Comparison of ENCODE assay signal across 10 cellular contexts in genomic region chr20:25508083-25508770, GRCh38.
DNase-seq lines count a peak whose midpoint lies in the region; ATAC-seq and TF ChIP-seq lines count a peak whose summit lies in the region.
"Had no signal": no experiment of that assay in that cellular context is flagged by ENCODE, and none has a peak within 500 bp of the region (broad histone marks: within the 10 kb centered on the region; RNA-seq: fewer than 3 reads in every experiment).

No MANE protein-coding gene starts in this region.

- no peaks in the 10 kb centered on the region for H3K9me3 ChIP-seq in endodermal cell (ENCODE audit: control insufficient read depth, low read length)
- no peaks in the 10 kb centered on the region for H3K9me3 ChIP-seq in osteoblast (ENCODE audit: low read depth, low read length)

- H3K27ac Mint-ChIP-seq in endodermal cell (no peak overlapping the region), mesothelial cell of epicardium (no peak overlapping the region)
- no peak overlapping the region for H3K27ac Mint-ChIP-seq in activated T-helper 2 cell treated with anti-CD3 and anti-CD28 coated beads, Interferon-gamma antibody, Interleukin-2, Interleukin-4, amounts not matched to agents 10 μg/mL and 5 μg/mL and 100 μg/mL, durations not matched to agents 14 hours and 24 hours and 36 hours
- no peak overlapping the region for H3K27ac Mint-ChIP-seq in activated T-helper 1 cell treated with anti-CD3 and anti-CD28 coated beads, Interleukin-12 subunit alpha, Interleukin-12 subunit beta, Interleukin-2, Interleukin-4 antibody, amounts not matched to agents 30 ng/mL and 10 ng/mL and 1 ng/mL, durations not matched to agents 14 hours and 24 hours and 36 hours
- H3K27ac Mint-ChIP-seq: activated naive CD8-positive, alpha-beta T cell treated with anti-CD3 and anti-CD28 coated beads for 36 hours; memory B cell had no signal

- H3K4me3 ChIP-seq in endodermal cell (ENCODE audit: low read length) = no peak overlapping the region
- no peak overlapping the region for H3K4me3 ChIP-seq in osteoblast (ENCODE audit: insufficient read depth, low read length)

- peak overlapping the region; percentile 16 for H2AFZ ChIP-seq in osteoblast (ENCODE audit: low read length)

- H3K79me2 ChIP-seq in osteoblast (ENCODE audit: insufficient read depth, low read length) = no peaks in the 10 kb centered on the region

- WGBS in endodermal cell (ENCODE audit: insufficient coverage in 1 of 2, insufficient read length in 1 of 2), 2 experiments = 96% methylated on average over 2 to 10 of the region's 10 CpGs

- intact Hi-C loops in activated T-helper 2 cell treated with anti-CD3 and anti-CD28 coated beads, Interferon-gamma antibody, Interleukin-2, Interleukin-4, amounts not matched to agents 10 μg/mL and 5 μg/mL and 100 μg/mL, durations not matched to agents 14 hours and 24 hours and 36 hours (cut with micrococcal nuclease) = no loop called here
- intact Hi-C loops in activated T-helper 1 cell treated with anti-CD3 and anti-CD28 coated beads, Interleukin-12 subunit alpha, Interleukin-12 subunit beta, Interleukin-2, Interleukin-4 antibody, amounts not matched to agents 30 ng/mL and 10 ng/mL and 1 ng/mL, durations not matched to agents 14 hours and 24 hours and 36 hours (cut with micrococcal nuclease) = no loop called here

- no peaks in the 10 kb centered on the region for H4K20me1 ChIP-seq in osteoblast (ENCODE audit: insufficient read depth, low read length)

- H3K27me3 ChIP-seq in endodermal cell (ENCODE audit: control insufficient read depth, insufficient read depth, low read length, poor library complexity, severe bottlenecking) (no peaks in the 10 kb centered on the region), osteoblast (ENCODE audit: insufficient read depth, low read length) (no peaks in the 10 kb centered on the region)

- H3K36me3 ChIP-seq in endodermal cell (ENCODE audit: control insufficient read depth, insufficient read depth, low read length) = peaks cover 99% of the 10 kb centered on the region
- peaks cover 24% of the 10 kb centered on the region for H3K36me3 ChIP-seq in osteoblast (ENCODE audit: insufficient read depth, low read length)

- TF ChIP-seq CTCF in endodermal cell (conservative IDR thresholded peaks at IDR 0.05) = peak; percentile 28
- TF ChIP-seq CTCF in osteoblast (IDR thresholded peaks at IDR 0.05; ENCODE audit: extremely low read depth, low read depth, low read length) = no peak
- TF ChIP-seq CTCF in mesothelial cell of epicardium (IDR thresholded peaks at IDR 0.05; ENCODE audit: unreplicated experiment) = no peak

- peaks cover 3% of the 10 kb centered on the region for H3K4me1 ChIP-seq in endodermal cell (ENCODE audit: control insufficient read depth, insufficient read depth, low read length)
- H3K4me1 ChIP-seq in osteoblast (ENCODE audit: insufficient read depth, low read length) = peaks cover 18% of the 10 kb centered on the region

- H3K9me3 Mint-ChIP-seq in endodermal cell (no peaks in the 10 kb centered on the region), mesothelial cell of epicardium (no peaks in the 10 kb centered on the region)
- H3K9me3 Mint-ChIP-seq in activated T-helper 2 cell treated with anti-CD3 and anti-CD28 coated beads, Interferon-gamma antibody, Interleukin-2, Interleukin-4, amounts not matched to agents 10 μg/mL and 5 μg/mL and 100 μg/mL, durations not matched to agents 14 hours and 24 hours and 36 hours = peaks cover 5% of the 10 kb centered on the region
- H3K9me3 Mint-ChIP-seq in activated T-helper 1 cell treated with anti-CD3 and anti-CD28 coated beads, Interleukin-12 subunit alpha, Interleukin-12 subunit beta, Interleukin-2, Interleukin-4 antibody, amounts not matched to agents 30 ng/mL and 10 ng/mL and 1 ng/mL, durations not matched to agents 14 hours and 24 hours and 36 hours = peaks cover 5% of the 10 kb centered on the region

- ATAC-seq in HG02973 (IDR thresholded peaks at IDR 0.05; ENCODE audit: unreplicated experiment) = no peak

- H3K36me3 Mint-ChIP-seq in endodermal cell (ENCODE audit: low read depth) = peaks cover 83% of the 10 kb centered on the region
- peaks cover 53% of the 10 kb centered on the region for H3K36me3 Mint-ChIP-seq in mesothelial cell of epicardium
- peaks cover 4% of the 10 kb centered on the region for H3K36me3 Mint-ChIP-seq in activated T-helper 2 cell treated with anti-CD3 and anti-CD28 coated beads, Interferon-gamma antibody, Interleukin-2, Interleukin-4, amounts not matched to agents 10 μg/mL and 5 μg/mL and 100 μg/mL, durations not matched to agents 14 hours and 24 hours and 36 hours (ENCODE audit: low read depth)
- no peaks in the 10 kb centered on the region for H3K36me3 Mint-ChIP-seq in activated T-helper 1 cell treated with anti-CD3 and anti-CD28 coated beads, Interleukin-12 subunit alpha, Interleukin-12 subunit beta, Interleukin-2, Interleukin-4 antibody, amounts not matched to agents 30 ng/mL and 10 ng/mL and 1 ng/mL, durations not matched to agents 14 hours and 24 hours and 36 hours (ENCODE audit: low read depth)

- peak; percentile 56 for DNase-seq in DMS53 (lab: John Stamatoyannopoulos, UW)
- peak; percentile 18 for DNase-seq in NCI-H2196 treated with DMSO at 0.1 percent for 48 hours (lab: John Stamatoyannopoulos, UW; ENCODE audit: unreplicated experiment)
- DNase-seq in endodermal cell = no peak
- peak; percentile 98 for DNase-seq in osteoblast (ENCODE audit: insufficient read length, low spot score, missing footprints)
- DNase-seq in mesothelial cell of epicardium (ENCODE audit: low spot score in 2 of 2, unreplicated experiment in 2 of 2) = no peak
- DNase-seq in activated T-helper 2 cell treated with anti-CD3 and anti-CD28 coated beads, Interferon-gamma antibody, Interleukin-2, Interleukin-4, amounts not matched to agents 10 μg/mL and 5 μg/mL and 100 μg/mL, durations not matched to agents 14 hours and 24 hours and 36 hours (ENCODE audit: low spot score) = no peak
- no peak for DNase-seq in activated T-helper 1 cell treated with anti-CD3 and anti-CD28 coated beads, Interleukin-12 subunit alpha, Interleukin-12 subunit beta, Interleukin-2, Interleukin-4 antibody, amounts not matched to agents 30 ng/mL and 10 ng/mL and 1 ng/mL, durations not matched to agents 14 hours and 24 hours and 36 hours (ENCODE audit: low spot score)
- DNase-seq: activated naive CD8-positive, alpha-beta T cell treated with anti-CD3 and anti-CD28 coated beads for 36 hours had no signal

- H3K9ac ChIP-seq in endodermal cell (ENCODE audit: extremely low read depth, low read length, poor library complexity, severe bottlenecking) = no peak overlapping the region

- H3K27ac ChIP-seq in endodermal cell (ENCODE audit: low read depth, low read length) (no peak overlapping the region), osteoblast (ENCODE audit: low read depth, low read length) (peak overlapping the region; percentile 52)

- H3K4me3 Mint-ChIP-seq in endodermal cell = no peak overlapping the region
- H3K4me3 Mint-ChIP-seq in mesothelial cell of epicardium = no peak overlapping the region
- H3K4me3 Mint-ChIP-seq in activated T-helper 2 cell treated with anti-CD3 and anti-CD28 coated beads, Interferon-gamma antibody, Interleukin-2, Interleukin-4, amounts not matched to agents 10 μg/mL and 5 μg/mL and 100 μg/mL, durations not matched to agents 14 hours and 24 hours and 36 hours (ENCODE audit: low read depth) = no peak overlapping the region
- no peak overlapping the region for H3K4me3 Mint-ChIP-seq in activated T-helper 1 cell treated with anti-CD3 and anti-CD28 coated beads, Interleukin-12 subunit alpha, Interleukin-12 subunit beta, Interleukin-2, Interleukin-4 antibody, amounts not matched to agents 30 ng/mL and 10 ng/mL and 1 ng/mL, durations not matched to agents 14 hours and 24 hours and 36 hours
- H3K4me3 Mint-ChIP-seq: activated naive CD8-positive, alpha-beta T cell treated with anti-CD3 and anti-CD28 coated beads for 36 hours; memory B cell had no signal

- no peaks in the 10 kb centered on the region for H3K27me3 Mint-ChIP-seq in endodermal cell (ENCODE audit: insufficient read depth)
- H3K27me3 Mint-ChIP-seq in mesothelial cell of epicardium (ENCODE audit: low read depth) = no peaks in the 10 kb centered on the region
- no peaks in the 10 kb centered on the region for H3K27me3 Mint-ChIP-seq in activated T-helper 2 cell treated with anti-CD3 and anti-CD28 coated beads, Interferon-gamma antibody, Interleukin-2, Interleukin-4, amounts not matched to agents 10 μg/mL and 5 μg/mL and 100 μg/mL, durations not matched to agents 14 hours and 24 hours and 36 hours (ENCODE audit: low read depth)
- no peaks in the 10 kb centered on the region for H3K27me3 Mint-ChIP-seq in activated T-helper 1 cell treated with anti-CD3 and anti-CD28 coated beads, Interleukin-12 subunit alpha, Interleukin-12 subunit beta, Interleukin-2, Interleukin-4 antibody, amounts not matched to agents 30 ng/mL and 10 ng/mL and 1 ng/mL, durations not matched to agents 14 hours and 24 hours and 36 hours (ENCODE audit: insufficient read depth)
- H3K27me3 Mint-ChIP-seq: activated naive CD8-positive, alpha-beta T cell treated with anti-CD3 and anti-CD28 coated beads for 36 hours had no signal

- H3K4me1 Mint-ChIP-seq in endodermal cell (no peaks in the 10 kb centered on the region), mesothelial cell of epicardium (no peaks in the 10 kb centered on the region)
- no peaks in the 10 kb centered on the region for H3K4me1 Mint-ChIP-seq in activated T-helper 2 cell treated with anti-CD3 and anti-CD28 coated beads, Interferon-gamma antibody, Interleukin-2, Interleukin-4, amounts not matched to agents 10 μg/mL and 5 μg/mL and 100 μg/mL, durations not matched to agents 14 hours and 24 hours and 36 hours (ENCODE audit: low read depth)
- H3K4me1 Mint-ChIP-seq in activated T-helper 1 cell treated with anti-CD3 and anti-CD28 coated beads, Interleukin-12 subunit alpha, Interleukin-12 subunit beta, Interleukin-2, Interleukin-4 antibody, amounts not matched to agents 30 ng/mL and 10 ng/mL and 1 ng/mL, durations not matched to agents 14 hours and 24 hours and 36 hours (ENCODE audit: low read depth) = no peaks in the 10 kb centered on the region
- H3K4me1 Mint-ChIP-seq: activated naive CD8-positive, alpha-beta T cell treated with anti-CD3 and anti-CD28 coated beads for 36 hours; memory B cell had no signal

- peak overlapping the region; percentile 22 for H3K4me2 ChIP-seq in osteoblast (ENCODE audit: insufficient read depth, low read length)

Comparison
In these comparisons a context has a peak if more than half of its experiments do, and no peak if none do; other contexts are left out.
1. DNase-seq: peak in DMS53 (single experiment), NCI-H2196 treated with DMSO at 0.1 percent for 48 hours (single experiment) and osteoblast (single experiment); none in endodermal cell (single experiment), mesothelial cell of epicardium (0 of 2), activated T-helper 2 cell treated with anti-CD3 and anti-CD28 coated beads, Interferon-gamma antibody, Interleukin-2, Interleukin-4, amounts not matched to agents 10 μg/mL and 5 μg/mL and 100 μg/mL, durations not matched to agents 14 hours and 24 hours and 36 hours (single experiment) and activated T-helper 1 cell treated with anti-CD3 and anti-CD28 coated beads, Interleukin-12 subunit alpha, Interleukin-12 subunit beta, Interleukin-2, Interleukin-4 antibody, amounts not matched to agents 30 ng/mL and 10 ng/mL and 1 ng/mL, durations not matched to agents 14 hours and 24 hours and 36 hours (single experiment).